Comparison of ENCODE assay signal across 17 cellular contexts in the genomic region with DNA sequence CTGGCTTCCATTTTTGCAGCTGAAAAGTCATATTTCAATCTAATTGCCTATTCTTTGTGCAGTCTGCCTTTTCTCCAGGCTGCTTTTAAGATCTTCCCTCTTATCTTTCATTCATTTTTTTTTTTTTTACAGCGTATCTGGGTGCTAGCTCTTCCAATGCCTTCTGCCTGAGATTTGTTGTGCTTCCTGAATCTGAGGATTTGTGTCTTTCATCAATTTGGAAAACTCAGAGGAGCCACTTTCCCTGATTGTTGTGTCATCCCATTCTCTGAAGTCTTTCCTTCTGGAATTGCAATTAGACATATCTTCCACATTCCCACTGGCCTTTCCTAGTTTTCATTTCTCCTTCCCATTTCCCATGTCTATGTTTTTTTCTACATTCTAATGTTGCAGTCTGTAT. TPM values are rescaled to one million over a fixed set of nuclear protein-coding genes. Genes with fewer than 3 reads are reported as not detected.
DNase-seq lines count a peak whose midpoint lies in the region; ATAC-seq, FAIRE-seq and TF ChIP-seq lines count a peak whose summit lies in the region.
"Had no signal": no experiment of that assay in that cellular context is flagged by ENCODE, and none has a peak within 500 bp of the region (broad histone marks: within the 10 kb centered on the region; RNA-seq: fewer than 3 reads in every experiment).

No MANE protein-coding gene starts in this region.

- no peaks in the 10 kb centered on the region for H3K27me3 Mint-ChIP-seq in activated naive CD4-positive, alpha-beta T cell treated with anti-CD3 and anti-CD28 coated beads for 36 hours (ENCODE audit: low read depth)
- H3K27me3 Mint-ChIP-seq in stimulated activated memory B cell treated with anti-CD40 and anti-IgM and Interleukin-4, amounts not matched to agents 10 μg/mL and 1 μg/mL and 100 μg/mL, for 72 hours, result no peaks in the 10 kb centered on the region
- no peaks in the 10 kb centered on the region for H3K27me3 Mint-ChIP-seq in MCF 10A (ENCODE audit: insufficient read depth, unreplicated experiment)

- 100% methylated on average over 1 of the region's 1 CpG for WGBS in GM12878 (ENCODE audit: insufficient coverage, insufficient replicate concordance, low lambda C conversion rate, missing lambda C conversion rate)

- in situ Hi-C loops in GM12878 (cut with MboI), result no loop called here

- no peak for ATAC-seq in activated naive CD4-positive, alpha-beta T cell treated with anti-CD3 and anti-CD28 coated beads, Interleukin-2, amount 50 U/mL, for 72 hours
- no peak for ATAC-seq in GM12878
- no peak for ATAC-seq in stimulated activated memory B cell treated with anti-CD40 and anti-IgM and Interleukin-4, amounts not matched to agents 10 μg/mL and 1 μg/mL and 100 μg/mL, for 72 hours
- ATAC-seq in activated CD4-positive, CD25-positive, alpha-beta regulatory T cell treated with anti-CD3 and anti-CD28 coated beads, Interleukin-2, amount 50 U/mL, for 24 hours, result no peak
- ATAC-seq: esophagus mucosa, pancreas had no signal

- H3K9me3 Mint-ChIP-seq in activated naive CD4-positive, alpha-beta T cell treated with anti-CD3 and anti-CD28 coated beads for 36 hours, result no peaks in the 10 kb centered on the region
- peaks cover 0 to 11% of the 10 kb centered on the region in 2 donors for H3K9me3 Mint-ChIP-seq in activated naive CD4-positive, alpha-beta T cell treated with anti-CD3 and anti-CD28 coated beads, Interleukin-2, amount 50 U/mL, for 72 hours
- H3K9me3 Mint-ChIP-seq in stimulated activated memory B cell treated with anti-CD40 and anti-IgM and Interleukin-4, amounts not matched to agents 10 μg/mL and 1 μg/mL and 100 μg/mL, for 72 hours, result no peaks in the 10 kb centered on the region
- no peaks in the 10 kb centered on the region for H3K9me3 Mint-ChIP-seq in MCF 10A (ENCODE audit: unreplicated experiment)
- H3K9me3 Mint-ChIP-seq: H9 had no signal

- H3K36me3 Mint-ChIP-seq in activated naive CD4-positive, alpha-beta T cell treated with anti-CD3 and anti-CD28 coated beads for 36 hours (ENCODE audit: low read depth), result peaks cover 1% of the 10 kb centered on the region
- H3K36me3 Mint-ChIP-seq in activated naive CD4-positive, alpha-beta T cell treated with anti-CD3 and anti-CD28 coated beads, Interleukin-2, amount 50 U/mL, for 72 hours, result peaks cover 14 to 17% of the 10 kb centered on the region in 2 donors
- H3K36me3 Mint-ChIP-seq in stimulated activated memory B cell treated with anti-CD40 and anti-IgM and Interleukin-4, amounts not matched to agents 10 μg/mL and 1 μg/mL and 100 μg/mL, for 72 hours, result no peaks in the 10 kb centered on the region
- no peaks in the 10 kb centered on the region for H3K36me3 Mint-ChIP-seq in MCF 10A (ENCODE audit: insufficient read depth, unreplicated experiment)

- H3K4me1 ChIP-seq in OCI-LY7 (ENCODE audit: insufficient read depth, low read length, poor library complexity, severe bottlenecking) (peaks cover 57% of the 10 kb centered on the region), GM12878 (ENCODE audit: control insufficient read depth, insufficient read depth, low read length) (peaks cover 72% of the 10 kb centered on the region)
- H3K4me1 ChIP-seq: Caco-2, pancreas had no signal

- H3K9ac ChIP-seq in GM12878 (ENCODE audit: control insufficient read depth, insufficient read depth, low read length), result no peak overlapping the region

- peak overlapping the region; percentile 74 for H3K4me2 ChIP-seq in OCI-LY7 (ENCODE audit: low read length)
- no peak overlapping the region for H3K4me2 ChIP-seq in GM12878 (ENCODE audit: control insufficient read depth, insufficient read depth)

- H3K9me3 ChIP-seq in OCI-LY7 (ENCODE audit: low read length) (0 out of 2 replicates have a peak, but pooled peaks cover 4% of the 10 kb centered on the region), GM12878 (replicated peaks; ENCODE audit: control insufficient read depth, insufficient read depth, low read length) (no peaks in the 10 kb centered on the region)
- H3K9me3 ChIP-seq: Caco-2, pancreas had no signal

- H4K20me1 ChIP-seq in OCI-LY7 (ENCODE audit: insufficient read depth, low read length) (no peaks in the 10 kb centered on the region), GM12878 (ENCODE audit: control insufficient read depth, insufficient read depth) (no peaks in the 10 kb centered on the region)

- H3K36me3 ChIP-seq in OCI-LY7 (ENCODE audit: insufficient read depth, low read length) (no peaks in the 10 kb centered on the region), GM12878 (ENCODE audit: control insufficient read depth in 2 of 2, insufficient read depth in 2 of 2, low read length in 1 of 2) (no peaks in the 10 kb centered on the region)
- H3K36me3 ChIP-seq: pancreas had no signal

- FAIRE-seq in GM12878 (lab: Jason Lieb, UNC), result no peak
- FAIRE-seq: urothelium cell line had no signal

- H3K4me3 Mint-ChIP-seq in activated naive CD4-positive, alpha-beta T cell treated with anti-CD3 and anti-CD28 coated beads for 36 hours, result no peak overlapping the region
- H3K4me3 Mint-ChIP-seq in stimulated activated memory B cell treated with anti-CD40 and anti-IgM and Interleukin-4, amounts not matched to agents 10 μg/mL and 1 μg/mL and 100 μg/mL, for 72 hours, result no peak overlapping the region
- no peak overlapping the region for H3K4me3 Mint-ChIP-seq in MCF 10A (ENCODE audit: unreplicated experiment)
- H3K4me3 Mint-ChIP-seq: H9 had no signal

- no peak for TF ChIP-seq POLR2A in GM12878 (IDR thresholded peaks at IDR 0.05; ENCODE audit: low read depth, low read length)

- H3K27me3 ChIP-seq in GM12878 (replicated peaks in 1 of 2; ENCODE audit: control insufficient read depth in 2 of 2, insufficient read depth in 2 of 2, low read length in 1 of 2), result no peaks in the 10 kb centered on the region
- H3K27me3 ChIP-seq: pancreas had no signal

- CTCF ChIA-PET in activated naive CD4-positive, alpha-beta T cell treated with anti-CD3 and anti-CD28 coated beads for 36 hours (lab: Charles Lee), result interaction anchor here (1.0 to 1.1 kb wide), 2 partner anchors 14 to 35 kb away, joined by 4 read pairs; no protein-coding TSS in a partner anchor
- CTCF ChIA-PET in OCI-LY7 (lab: Charles Lee; ENCODE audit: unreplicated experiment) (no interaction called here), GM12878 (lab: Yijun Ruan, JAX) (interaction anchor here (0.6 to 8.5 kb wide), 8 partner anchors 9 to 537 kb away, joined by 3 to 57 read pairs (median 7); partner anchors contain the start of gene ACKR3), MCF 10A (lab: Yijun Ruan, JAX) (interaction anchor here (0.7 kb wide), 1 partner anchor 22 kb away, joined by 6 read pairs; the partner anchor contains the start of gene ACKR3)

- no TSS peak for BruUV-seq in OCI-LY7 (replicated peaks; lab: Mats Ljungman, UMichigan)
- no TSS peak for BruUV-seq in GM12878 (replicated peaks; lab: Mats Ljungman, UMichigan)
- no TSS peak for BruUV-seq in MCF 10A (replicated peaks; lab: Mats Ljungman, UMichigan)

- H3K4me1 Mint-ChIP-seq in activated naive CD4-positive, alpha-beta T cell treated with anti-CD3 and anti-CD28 coated beads for 36 hours (ENCODE audit: low read depth), result peaks cover 85% of the 10 kb centered on the region
- peaks cover 86% of the 10 kb centered on the region for H3K4me1 Mint-ChIP-seq in stimulated activated memory B cell treated with anti-CD40 and anti-IgM and Interleukin-4, amounts not matched to agents 10 μg/mL and 1 μg/mL and 100 μg/mL, for 72 hours
- H3K4me1 Mint-ChIP-seq in MCF 10A (ENCODE audit: insufficient read depth, unreplicated experiment), result no peaks in the 10 kb centered on the region

- RAD21 ChIA-PET in GM12878 (lab: Charles Lee; ENCODE audit: unreplicated experiment), result interaction anchor here (0.8 to 5.0 kb wide), 4 partner anchors 11 to 22 kb away, joined by 3 to 68 read pairs (median 26); partner anchors contain the start of gene ACKR3

- H3K79me2 ChIP-seq in OCI-LY7 (ENCODE audit: insufficient read depth, low read depth, low read length) (no peaks in the 10 kb centered on the region), GM12878 (ENCODE audit: control insufficient read depth, insufficient read depth, low read length) (no peaks in the 10 kb centered on the region; the same call in 1 of the 2 replicates)

- H3K9me2 ChIP-seq in OCI-LY7 (ENCODE audit: insufficient read depth, low read length), result no peaks in the 10 kb centered on the region

- H3K27ac ChIP-seq in OCI-LY7 (ENCODE audit: low read depth, low read length, poor library complexity, severe bottlenecking) (peak overlapping the region; percentile 94), GM12878 (ENCODE audit: control insufficient read depth, insufficient read depth) (0 out of 2 replicates have a peak overlapping the region, but pooled peaks have one; percentile 8)
- H3K27ac ChIP-seq: HL-60, pancreas had no signal

- no peak for TF ChIP-seq CTCF in OCI-LY7 (conservative IDR thresholded peaks at IDR 0.05; ENCODE audit: low read length)
- TF ChIP-seq CTCF in GM12878 (IDR thresholded peaks at IDR 0.05 in 2 of 3, conservative IDR thresholded peaks at IDR 0.05 in 1 of 3; ENCODE audit: control insufficient read depth in 2 of 3, extremely low read depth in 1 of 3, insufficient read depth in 1 of 3, low read depth in 3 of 3, low read length in 3 of 3), result no peak
- no peak for TF ChIP-seq CTCF in MCF 10A (IDR thresholded peaks at IDR 0.05; ENCODE audit: unreplicated experiment)

- SMC1A ChIA-PET in GM12878 (lab: Charles Lee; ENCODE audit: uncharacterized antibody, unreplicated experiment), result interaction anchor here (0.7 to 9.0 kb wide), 9 partner anchors 8 to 34 kb away, joined by 3 to 111 read pairs (median 14); partner anchors contain the start of gene ACKR3

- H3K4me3 ChIP-seq in OCI-LY7 (ENCODE audit: low read depth, low read length, poor library complexity, severe bottlenecking) (no peak overlapping the region), GM12878 (no peak overlapping the region)
- H3K4me3 ChIP-seq: pancreas had no signal

- H2AFZ ChIP-seq in OCI-LY7 (ENCODE audit: low read length), result peak overlapping the region; percentile 82; the same call in 1 of the 2 replicates
- no peak overlapping the region for H2AFZ ChIP-seq in GM12878 (ENCODE audit: control insufficient read depth, low read depth, low read length)

- no peak for TF ChIP-seq RAD21 in GM12878 (IDR thresholded peaks at IDR 0.05; ENCODE audit: insufficient read depth, low read depth, low read length)

- intact Hi-C loops in activated naive CD4-positive, alpha-beta T cell treated with anti-CD3 and anti-CD28 coated beads for 36 hours (cut with micrococcal nuclease), result loop anchor here (5.0 to 10.0 kb wide), 2 partner anchors 885 to 1147 kb away; no protein-coding TSS in a partner anchor
- intact Hi-C loops in OCI-LY7 (cut with micrococcal nuclease; ENCODE audit: unreplicated experiment), result loop anchor here (5.0 kb wide), 1 partner anchor 610 kb away; no protein-coding TSS in a partner anchor
- intact Hi-C loops in GM12878 (cut with micrococcal nuclease; ENCODE audit: unreplicated experiment), result loop anchor here (2.0 to 10.0 kb wide), 2 partner anchors 35 to 1147 kb away; no protein-coding TSS in a partner anchor
- intact Hi-C loops in MCF 10A (cut with micrococcal nuclease), result no loop called here

- POLR2A ChIA-PET in OCI-LY7 (lab: Charles Lee), result interaction anchor here (0.5 to 1.2 kb wide), 6 partner anchors 11 to 572 kb away, joined by 3 to 5 read pairs (median 4); partner anchors contain the start of gene ACKR3
- POLR2A ChIA-PET in GM12878 (lab: Charles Lee), result interaction anchor here (1.3 to 3.9 kb wide), 3 partner anchors 11 to 34 kb away, joined by 4 to 31 read pairs (median 17); no protein-coding TSS in a partner anchor
- POLR2A ChIA-PET in MCF 10A (lab: Yijun Ruan, JAX), result interaction anchor here (0.7 kb wide), 1 partner anchor 448 kb away, joined by 3 read pairs; no protein-coding TSS in a partner anchor

- DNase-seq in activated naive CD4-positive, alpha-beta T cell treated with anti-CD3 and anti-CD28 coated beads for 36 hours, result no peak
- DNase-seq in activated naive CD4-positive, alpha-beta T cell treated with anti-CD3 and anti-CD28 coated beads, Interleukin-2, amount 50 U/mL, for 72 hours (ENCODE audit: low spot score in 2 of 2), result no peak
- DNase-seq in OCI-LY7 (ENCODE audit: low spot score) (no peak), GM12878 (ENCODE audit: low read depth, low spot score) (no peak), HuH-7 (ENCODE audit: low spot score) (no peak), MCF 10A (ENCODE audit: unreplicated experiment) (no peak)
- DNase-seq: amniotic stem cell; Caco-2; H9; NCI-H2029 treated with DMSO at 0.1 percent for 48 hours; pancreas; stimulated activated CD4-positive, alpha-beta T cell treated with anti-CD3 and anti-CD28 coated beads, Interleukin-2, amount 100 ng/mL, for 24 hours had no signal

- TF ChIP-seq EP300 in GM12878 (IDR thresholded peaks at IDR 0.05; ENCODE audit: borderline replicate concordance in 1 of 2, control insufficient read depth in 1 of 2, low read depth in 2 of 2, low read length in 2 of 2), result no peak

- peak overlapping the region; percentile 19 for H3K27ac Mint-ChIP-seq in activated naive CD4-positive, alpha-beta T cell treated with anti-CD3 and anti-CD28 coated beads for 36 hours
- peak overlapping the region in 1 of 2 donors; percentile 50 for H3K27ac Mint-ChIP-seq in activated naive CD4-positive, alpha-beta T cell treated with anti-CD3 and anti-CD28 coated beads, Interleukin-2, amount 50 U/mL, for 72 hours
- H3K27ac Mint-ChIP-seq in stimulated activated memory B cell treated with anti-CD40 and anti-IgM and Interleukin-4, amounts not matched to agents 10 μg/mL and 1 μg/mL and 100 μg/mL, for 72 hours, result peak overlapping the region; percentile 84
- no peak overlapping the region for H3K27ac Mint-ChIP-seq in MCF 10A (ENCODE audit: low read depth, unreplicated experiment)
- H3K27ac Mint-ChIP-seq: H9 had no signal

RNA-seq across cellular contexts. Expression of gene ACKR3, which starts 21.9 kb away (rescaled TPM):
- under 1 TPM; 0.45 to 0.49 TPM for total RNA-seq in activated naive CD4-positive, alpha-beta T cell treated with anti-CD3 and anti-CD28 coated beads for 36 hours
- total RNA-seq in activated naive CD4-positive, alpha-beta T cell treated with anti-CD3 and anti-CD28 coated beads, Interleukin-2, amount 50 U/mL, for 72 hours, result 1 to 10 TPM in 1 of 2 donors, under 1 TPM in 1; 0.54 to 2.2 TPM
- total RNA-seq in OCI-LY7 (2014; rRNA removed; shearing (Covaris generic)), result 1.5 and 2.1 TPM in 2 replicates
- total RNA-seq in OCI-LY7 (2022), result 0.33 and 0.46 TPM in 2 replicates
- 179 and 190 TPM in 2 replicates for total RNA-seq in GM12878 (2013; cell fraction: nucleolus; rRNA removed)
- total RNA-seq in GM12878 (2014; rRNA removed), result 6.7 and 10.0 TPM in 2 replicates
- total RNA-seq in GM12878 (2014; rRNA removed; fragmentation: Illumina TruSeq; extraction: Trizol), result 3.0 and 4.8 TPM in 2 replicates
- total RNA-seq in GM12878 (2021), result 7.0 and 7.4 TPM in 2 replicates
- 13.1 TPM for polyA plus RNA-seq in GM12878 (2011; ENCODE audit: low read depth)
- polyA plus RNA-seq in GM12878 (2011; rRNA removed), result 79.2 and 154 TPM in 2 replicates
- polyA plus RNA-seq in GM12878 (2011; cell fraction: cytosol; rRNA removed), result 198 and 252 TPM in 2 replicates
- polyA plus RNA-seq in GM12878 (2011; cell fraction: nucleus; rRNA removed), result 175 and 259 TPM in 2 replicates
- 12.5 and 14.4 TPM in 2 replicates for polyA plus RNA-seq in GM12878 (2012)
- 8.4 and 11.1 TPM in 2 replicates for polyA plus RNA-seq in GM12878 (2014; fragmentation: Illumina TruSeq; extraction: Trizol)
- polyA plus RNA-seq in GM12878 (2014; fragmentation: Nextera tagmentation; extraction: Ambion mirVana), result 1 to 10 TPM; 3.1 to 3.8 TPM
- 7.7 and 9.5 TPM in 2 replicates for polyA plus RNA-seq in GM12878 (2014; rRNA removed)
- polyA plus RNA-seq in GM12878 (2016; fragmentation: Nextera tagmentation; extraction: Ambion mirVana), result 1 to 10 TPM; 6.1 to 6.2 TPM
- polyA minus RNA-seq in GM12878 (2011; rRNA and poly(A)+ RNA removed), result 349 and 417 TPM in 2 replicates
- polyA minus RNA-seq in GM12878 (2011; cell fraction: cytosol; rRNA and poly(A)+ RNA removed), result 24.4 and 33.4 TPM in 2 replicates
- polyA minus RNA-seq in GM12878 (2011; cell fraction: nucleus; rRNA and poly(A)+ RNA removed), result 62.5 and 74.1 TPM in 2 replicates
- 0.29 and 0.61 TPM in 2 replicates for total RNA-seq in MCF 10A (2022)
